23 cellular contexts compared by ENCODE assay signal in genomic region chr16:49674255-49674980, GRCh38.
A peak's percentile ranks its signal among the peaks of the same experiment; 100 is the strongest.
DNase-seq lines count a peak whose midpoint lies in the region; ATAC-seq lines count a peak whose summit lies in the region.
"Had no signal": no experiment of that assay in that cellular context is flagged by ENCODE, and none has a peak within 500 bp of the region (broad histone marks: within the 10 kb centered on the region; RNA-seq: fewer than 3 reads in every experiment).

No MANE protein-coding gene starts in this region.

- ATAC-seq in GM19467 (IDR thresholded peaks at IDR 0.05; ENCODE audit: unreplicated experiment): no peak
- ATAC-seq: left colon had no signal

- DNase-seq in DMS 273 (lab: John Stamatoyannopoulos, UW; ENCODE audit: unreplicated experiment) (peak; percentile 70), DMS 273 treated with DMSO at 0.1 percent for 48 hours (lab: John Stamatoyannopoulos, UW) (no peak), NCI-H82 (lab: John Stamatoyannopoulos, UW) (peak; percentile 18), left kidney (ENCODE audit: low read depth, low spot score) (peak; percentile 88), retina (peak; percentile 74), medulla oblongata (ENCODE audit: extremely low spot score) (no peak), MV-4-11 (lab: John Stamatoyannopoulos, UW) (no peak)
- DNase-seq: activated CD4-positive, alpha-beta T cell treated with anti-CD3 and anti-CD28 coated beads for 1 hour; activated naive CD4-positive, alpha-beta T cell treated with anti-CD3 and anti-CD28 coated beads for 36 hours; activated T-cell treated with anti-CD3 and anti-CD28 coated beads, Interleukin-2, amount 50 U/mL, for 48 hours; anterior cingulate cortex; heart left ventricle; left colon; midbrain; MM.1S; NCI-H146; NCI-H226; PC-9; psoas muscle; SHP77 treated with DMSO at 0.1 percent for 48 hours; stimulated activated CD4-positive, alpha-beta T cell treated with anti-CD3 and anti-CD28 coated beads, Interleukin-4, amount 100 ng/mL, for 1 hour; stimulated activated naive CD4-positive, alpha-beta T cell treated with Interleukin-2 at 50 U/mL for 16 hours had no signal

Comparison
In these comparisons a context has a peak if more than half of its experiments do, and no peak if none do; other contexts are left out.
1. DNase-seq: peak in DMS 273 (single experiment), NCI-H82 (single experiment), left kidney (single experiment) and retina (single experiment); none in DMS 273 treated with DMSO at 0.1 percent for 48 hours (single experiment), medulla oblongata (single experiment) and MV-4-11 (single experiment).